ENCODE assay signal across 1 cellular context in genomic region chr3:4736284-4736861, GRCh38.
TF ChIP-seq lines count a peak whose summit lies in the region.

No MANE protein-coding gene starts in this region.

TF ChIP-seq in WTC11, 78 proteins besides CTCF, POLR2A, EP300 and RAD21 (continued from another document):
- no peak for TF ChIP-seq HMGXB4 (CRISPR knock-in tag; IDR thresholded peaks at IDR 0.05)
- no peak for TF ChIP-seq RORB (CRISPR knock-in tag; IDR thresholded peaks at IDR 0.05)
- TF ChIP-seq, protein P1, sequence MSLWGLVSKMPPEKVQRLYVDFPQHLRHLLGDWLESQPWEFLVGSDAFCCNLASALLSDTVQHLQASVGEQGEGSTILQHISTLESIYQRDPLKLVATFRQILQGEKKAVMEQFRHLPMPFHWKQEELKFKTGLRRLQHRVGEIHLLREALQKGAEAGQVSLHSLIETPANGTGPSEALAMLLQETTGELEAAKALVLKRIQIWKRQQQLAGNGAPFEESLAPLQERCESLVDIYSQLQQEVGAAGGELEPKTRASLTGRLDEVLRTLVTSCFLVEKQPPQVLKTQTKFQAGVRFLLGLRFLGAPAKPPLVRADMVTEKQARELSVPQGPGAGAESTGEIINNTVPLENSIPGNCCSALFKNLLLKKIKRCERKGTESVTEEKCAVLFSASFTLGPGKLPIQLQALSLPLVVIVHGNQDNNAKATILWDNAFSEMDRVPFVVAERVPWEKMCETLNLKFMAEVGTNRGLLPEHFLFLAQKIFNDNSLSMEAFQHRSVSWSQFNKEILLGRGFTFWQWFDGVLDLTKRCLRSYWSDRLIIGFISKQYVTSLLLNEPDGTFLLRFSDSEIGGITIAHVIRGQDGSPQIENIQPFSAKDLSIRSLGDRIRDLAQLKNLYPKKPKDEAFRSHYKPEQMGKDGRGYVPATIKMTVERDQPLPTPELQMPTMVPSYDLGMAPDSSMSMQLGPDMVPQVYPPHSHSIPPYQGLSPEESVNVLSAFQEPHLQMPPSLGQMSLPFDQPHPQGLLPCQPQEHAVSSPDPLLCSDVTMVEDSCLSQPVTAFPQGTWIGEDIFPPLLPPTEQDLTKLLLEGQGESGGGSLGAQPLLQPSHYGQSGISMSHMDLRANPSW (CRISPR knock-in tag; conservative IDR thresholded peaks at IDR 0.05; ENCODE audit: low read depth), result no peak
- TF ChIP-seq ZBTB21 (CRISPR knock-in tag; IDR thresholded peaks at IDR 0.05; ENCODE audit: borderline replicate concordance), result no peak
- no peak for TF ChIP-seq ELF4 (CRISPR knock-in tag; IDR thresholded peaks at IDR 0.05; ENCODE audit: low read depth)
- TF ChIP-seq PRRX2 (CRISPR knock-in tag; IDR thresholded peaks at IDR 0.05), result no peak
- no peak for TF ChIP-seq JUN (CRISPR knock-in tag; IDR thresholded peaks at IDR 0.05)
- TF ChIP-seq, protein P2, sequence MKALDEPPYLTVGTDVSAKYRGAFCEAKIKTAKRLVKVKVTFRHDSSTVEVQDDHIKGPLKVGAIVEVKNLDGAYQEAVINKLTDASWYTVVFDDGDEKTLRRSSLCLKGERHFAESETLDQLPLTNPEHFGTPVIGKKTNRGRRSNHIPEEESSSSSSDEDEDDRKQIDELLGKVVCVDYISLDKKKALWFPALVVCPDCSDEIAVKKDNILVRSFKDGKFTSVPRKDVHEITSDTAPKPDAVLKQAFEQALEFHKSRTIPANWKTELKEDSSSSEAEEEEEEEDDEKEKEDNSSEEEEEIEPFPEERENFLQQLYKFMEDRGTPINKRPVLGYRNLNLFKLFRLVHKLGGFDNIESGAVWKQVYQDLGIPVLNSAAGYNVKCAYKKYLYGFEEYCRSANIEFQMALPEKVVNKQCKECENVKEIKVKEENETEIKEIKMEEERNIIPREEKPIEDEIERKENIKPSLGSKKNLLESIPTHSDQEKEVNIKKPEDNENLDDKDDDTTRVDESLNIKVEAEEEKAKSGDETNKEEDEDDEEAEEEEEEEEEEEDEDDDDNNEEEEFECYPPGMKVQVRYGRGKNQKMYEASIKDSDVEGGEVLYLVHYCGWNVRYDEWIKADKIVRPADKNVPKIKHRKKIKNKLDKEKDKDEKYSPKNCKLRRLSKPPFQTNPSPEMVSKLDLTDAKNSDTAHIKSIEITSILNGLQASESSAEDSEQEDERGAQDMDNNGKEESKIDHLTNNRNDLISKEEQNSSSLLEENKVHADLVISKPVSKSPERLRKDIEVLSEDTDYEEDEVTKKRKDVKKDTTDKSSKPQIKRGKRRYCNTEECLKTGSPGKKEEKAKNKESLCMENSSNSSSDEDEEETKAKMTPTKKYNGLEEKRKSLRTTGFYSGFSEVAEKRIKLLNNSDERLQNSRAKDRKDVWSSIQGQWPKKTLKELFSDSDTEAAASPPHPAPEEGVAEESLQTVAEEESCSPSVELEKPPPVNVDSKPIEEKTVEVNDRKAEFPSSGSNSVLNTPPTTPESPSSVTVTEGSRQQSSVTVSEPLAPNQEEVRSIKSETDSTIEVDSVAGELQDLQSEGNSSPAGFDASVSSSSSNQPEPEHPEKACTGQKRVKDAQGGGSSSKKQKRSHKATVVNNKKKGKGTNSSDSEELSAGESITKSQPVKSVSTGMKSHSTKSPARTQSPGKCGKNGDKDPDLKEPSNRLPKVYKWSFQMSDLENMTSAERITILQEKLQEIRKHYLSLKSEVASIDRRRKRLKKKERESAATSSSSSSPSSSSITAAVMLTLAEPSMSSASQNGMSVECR (CRISPR knock-in tag; IDR thresholded peaks at IDR 0.05; ENCODE audit: borderline replicate concordance), result no peak
- no peak for TF ChIP-seq ZNF263 (CRISPR knock-in tag; IDR thresholded peaks at IDR 0.05; ENCODE audit: low read depth)
- TF ChIP-seq MLX (CRISPR knock-in tag; IDR thresholded peaks at IDR 0.05), result no peak
- TF ChIP-seq SOX15 (CRISPR knock-in tag; IDR thresholded peaks at IDR 0.05), result no peak
- TF ChIP-seq, protein P3, sequence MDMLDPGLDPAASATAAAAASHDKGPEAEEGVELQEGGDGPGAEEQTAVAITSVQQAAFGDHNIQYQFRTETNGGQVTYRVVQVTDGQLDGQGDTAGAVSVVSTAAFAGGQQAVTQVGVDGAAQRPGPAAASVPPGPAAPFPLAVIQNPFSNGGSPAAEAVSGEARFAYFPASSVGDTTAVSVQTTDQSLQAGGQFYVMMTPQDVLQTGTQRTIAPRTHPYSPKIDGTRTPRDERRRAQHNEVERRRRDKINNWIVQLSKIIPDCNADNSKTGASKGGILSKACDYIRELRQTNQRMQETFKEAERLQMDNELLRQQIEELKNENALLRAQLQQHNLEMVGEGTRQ (CRISPR knock-in tag; IDR thresholded peaks at IDR 0.05), result no peak
- no peak for TF ChIP-seq NFE2L1 (CRISPR knock-in tag; IDR thresholded peaks at IDR 0.05)
- no peak for TF ChIP-seq ESRRA (CRISPR knock-in tag; IDR thresholded peaks at IDR 0.05; ENCODE audit: borderline replicate concordance)
- TF ChIP-seq NR3C1 (CRISPR knock-in tag; conservative IDR thresholded peaks at IDR 0.05; ENCODE audit: low read depth), result no peak
